In the genomic region with DNA sequence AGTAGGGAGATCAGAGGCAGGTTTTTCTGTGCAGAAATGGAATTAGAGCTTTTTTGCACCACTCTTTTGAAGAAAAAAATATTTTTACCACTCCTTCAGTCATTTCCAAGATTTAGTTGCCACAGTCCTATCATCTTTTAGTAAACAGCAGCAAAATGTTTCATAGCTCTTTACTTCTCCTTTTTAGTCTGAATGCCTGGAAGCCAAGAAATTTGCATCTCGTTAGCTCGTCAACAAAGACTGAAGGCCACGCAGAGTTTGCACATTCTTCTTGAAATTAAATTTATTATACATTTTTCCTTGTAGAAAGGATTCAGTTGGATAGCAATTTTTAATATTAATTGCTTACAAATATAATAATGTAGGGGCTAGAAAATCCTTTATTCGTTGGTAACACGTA, we compare ENCODE assay signal across 16 cellular contexts.
DNase-seq lines count a peak whose midpoint lies in the region; ATAC-seq and TF ChIP-seq lines count a peak whose summit lies in the region.
"Had no signal": no experiment of that assay in that cellular context is flagged by ENCODE, and none has a peak within 500 bp of the region (broad histone marks: within the 10 kb centered on the region; RNA-seq: fewer than 3 reads in every experiment).

No MANE protein-coding gene starts in this region.

- peak overlapping the region; percentile 24 for H3K4me3 Mint-ChIP-seq in activated B cell treated with CpG ODN at 0.5 μM for 24 hours
- H3K4me3 Mint-ChIP-seq: activated CD8-positive, alpha-beta T cell treated with anti-CD3 and anti-CD28 coated beads for 36 hours had no signal

- POLR2A ChIA-PET in activated B cell treated with CpG ODN at 0.5 μM for 24 hours (lab: Charles Lee) (interaction anchor here (1.2 kb wide), 1 partner anchor 545 kb away, joined by 3 read pairs; a partner anchor contains a TSS), RWPE1 (lab: Yijun Ruan, JAX; ENCODE audit: low non-redundant PET) (no interaction called here)

- peak overlapping the region; percentile 22 for H3K9ac ChIP-seq in skeletal muscle satellite cell (ENCODE audit: low read depth, low read length)

- H3K27ac Mint-ChIP-seq in activated B cell treated with CpG ODN at 0.5 μM for 24 hours, result peak overlapping the region; percentile 87
- H3K27ac Mint-ChIP-seq: activated CD8-positive, alpha-beta T cell treated with anti-CD3 and anti-CD28 coated beads for 36 hours had no signal

- H3K27me3 ChIP-seq in skeletal muscle satellite cell (ENCODE audit: control insufficient read depth, insufficient read depth, low read length), result no peaks in the 10 kb centered on the region
- H3K27me3 ChIP-seq: left lung, suprapubic skin had no signal

- no peaks in the 10 kb centered on the region for H3K9me3 ChIP-seq in skeletal muscle satellite cell (replicated peaks; ENCODE audit: low read length)
- H3K9me3 ChIP-seq: left lung, suprapubic skin had no signal

- no peaks in the 10 kb centered on the region for H3K36me3 Mint-ChIP-seq in activated B cell treated with CpG ODN at 0.5 μM for 24 hours (ENCODE audit: low read depth)
- H3K36me3 Mint-ChIP-seq: CD14-positive monocyte; naive thymus-derived CD8-positive, alpha-beta T cell had no signal

- DNase-seq in DMS 273 (lab: John Stamatoyannopoulos, UW; ENCODE audit: unreplicated experiment), result peak; percentile 33
- no peak for DNase-seq in DMS 273 treated with DMSO at 0.1 percent for 48 hours (lab: John Stamatoyannopoulos, UW)
- DNase-seq in Kasumi-1 (lab: John Stamatoyannopoulos, UW), result peak; percentile 30 to 58
- DNase-seq in activated B cell treated with CpG ODN at 0.5 μM for 24 hours, result no peak
- DNase-seq in NCI-H2196 treated with DMSO at 0.1 percent for 48 hours (lab: John Stamatoyannopoulos, UW; ENCODE audit: unreplicated experiment), result no peak
- DNase-seq in KG1 (lab: John Stamatoyannopoulos, UW), result no peak
- no peak for DNase-seq in RWPE1 (ENCODE audit: low spot score)
- DNase-seq: activated gamma-delta T cell, NCI-H2081 treated with DMSO at 0.1 percent for 48 hours had no signal

- peak overlapping the region; percentile 2 for H3K4me2 ChIP-seq in skeletal muscle satellite cell (ENCODE audit: low read length)

- no peak overlapping the region for H3K4me3 ChIP-seq in skeletal muscle satellite cell (ENCODE audit: low read length)
- H3K4me3 ChIP-seq: left lung, suprapubic skin had no signal

- TF ChIP-seq CTCF in activated B cell treated with CpG ODN at 0.5 μM for 24 hours (IDR thresholded peaks at IDR 0.05) (no peak), RWPE1 (conservative IDR thresholded peaks at IDR 0.05; ENCODE audit: low read depth) (no peak)

- no peaks in the 10 kb centered on the region for H3K27me3 Mint-ChIP-seq in activated B cell treated with CpG ODN at 0.5 μM for 24 hours
- H3K27me3 Mint-ChIP-seq: activated CD8-positive, alpha-beta T cell treated with anti-CD3 and anti-CD28 coated beads for 36 hours; naive thymus-derived CD8-positive, alpha-beta T cell had no signal

- no peaks in the 10 kb centered on the region for H3K36me3 ChIP-seq in skeletal muscle satellite cell (ENCODE audit: insufficient read depth, low read length)
- H3K36me3 ChIP-seq: left lung, suprapubic skin had no signal

- H3K27ac ChIP-seq in RWPE1, result no peak overlapping the region
- H3K27ac ChIP-seq: 22Rv1 had no signal

- peaks cover 27% of the 10 kb centered on the region for H3K4me1 ChIP-seq in skeletal muscle satellite cell (ENCODE audit: control insufficient read depth, insufficient read depth, low read length)

- H3K4me1 Mint-ChIP-seq in activated B cell treated with CpG ODN at 0.5 μM for 24 hours, result peaks cover 26% of the 10 kb centered on the region

- no peaks in the 10 kb centered on the region for H3K9me3 Mint-ChIP-seq in activated B cell treated with CpG ODN at 0.5 μM for 24 hours
- H3K9me3 Mint-ChIP-seq: activated CD8-positive, alpha-beta T cell treated with anti-CD3 and anti-CD28 coated beads for 36 hours; CD14-positive monocyte; naive thymus-derived CD8-positive, alpha-beta T cell had no signal

- ATAC-seq in activated B cell treated with CpG ODN at 0.5 μM for 24 hours (ENCODE audit: low read depth), result peak; percentile 52

- intact Hi-C loops in activated B cell treated with CpG ODN at 0.5 μM for 24 hours (cut with micrococcal nuclease), result loop anchor here (5.0 to 10.0 kb wide), 7 partner anchors 46 to 898 kb away; a partner anchor contains a TSS

- CTCF ChIA-PET in activated B cell treated with CpG ODN at 0.5 μM for 24 hours (lab: Charles Lee), result interaction anchor here (0.9 to 2.9 kb wide), 6 partner anchors 9 to 710 kb away, joined by 3 to 9 read pairs (median 6); a partner anchor contains a TSS
- CTCF ChIA-PET in RWPE1 (lab: Yijun Ruan, JAX), result no interaction called here

Comparison
In these comparisons a context has a peak if more than half of its experiments do, and no peak if none do; other contexts are left out.
1. DNase-seq: peak in DMS 273 (single experiment) and Kasumi-1 (2 of 2); none in DMS 273 treated with DMSO at 0.1 percent for 48 hours (single experiment), activated B cell treated with CpG ODN at 0.5 μM for 24 hours (single experiment), NCI-H2196 treated with DMSO at 0.1 percent for 48 hours (single experiment), KG1 (single experiment) and RWPE1 (single experiment).